ENCODE assay signal across 30 cellular contexts in genomic region chr12:17110316-17110715, GRCh38.
"Had no signal": no experiment of that assay in that cellular context is flagged by ENCODE, and none has a peak within 500 bp of the region (broad histone marks: within the 10 kb centered on the region; RNA-seq: fewer than 3 reads in every experiment).

No MANE protein-coding gene starts in this region.

- H3K27ac ChIP-seq: brain microvascular endothelial cell, coronary artery, dorsolateral prefrontal cortex, WERI-Rb-1 had no signal

- H3K27ac Mint-ChIP-seq: activated B cell treated with CpG ODN at 0.5 μM for 24 hours; activated CD8-positive, alpha-beta T cell treated with anti-CD3 and anti-CD28 coated beads for 36 hours; activated naive CD8-positive, alpha-beta T cell; activated T-helper 17 cell treated with anti-CD3 and anti-CD28 coated beads, Interleukin-2, amount 50 U/mL, for 72 hours; dendritic cell treated with granulocyte-macrophage colony-stimulating factor and Interleukin-4, amounts not matched to agents 40 ng/mL and 50 ng/mL, for 4 days; endodermal cell; T-helper 17 cell; T-helper 2 cell treated with Interferon-gamma antibody and Interleukin-4, amounts not matched to agents 5 μg/mL and 100 μg/mL, for 36 hours had no signal

- H3K4me3 ChIP-seq: coronary artery, dorsolateral prefrontal cortex had no signal

- H3K27me3 Mint-ChIP-seq: activated B cell treated with CpG ODN at 0.5 μM for 24 hours; activated CD8-positive, alpha-beta T cell treated with anti-CD3 and anti-CD28 coated beads for 36 hours; activated naive CD8-positive, alpha-beta T cell; activated T-helper 17 cell treated with anti-CD3 and anti-CD28 coated beads, Interleukin-2, amount 50 U/mL, for 72 hours; central memory CD8-positive, alpha-beta T cell; dendritic cell treated with granulocyte-macrophage colony-stimulating factor and Interleukin-4, amounts not matched to agents 40 ng/mL and 50 ng/mL, for 4 days; T-helper 17 cell had no signal

- H3K4me3 Mint-ChIP-seq: activated B cell treated with CpG ODN at 0.5 μM for 24 hours; activated CD8-positive, alpha-beta T cell treated with anti-CD3 and anti-CD28 coated beads for 36 hours; activated naive CD8-positive, alpha-beta T cell; activated T-cell treated with anti-CD3 and anti-CD28 coated beads, Interleukin-2, amount 50 U/mL, for 4 hours; activated T-helper 17 cell treated with anti-CD3 and anti-CD28 coated beads, Interleukin-2, amount 50 U/mL, for 72 hours; central memory CD8-positive, alpha-beta T cell; dendritic cell treated with granulocyte-macrophage colony-stimulating factor and Interleukin-4, amounts not matched to agents 40 ng/mL and 50 ng/mL, for 4 days; endodermal cell; T-helper 17 cell; T-helper 2 cell treated with Interferon-gamma antibody and Interleukin-4, amounts not matched to agents 5 μg/mL and 100 μg/mL, for 36 hours had no signal

- H3K27me3 ChIP-seq: brain microvascular endothelial cell, dorsolateral prefrontal cortex had no signal

- H3K36me3 ChIP-seq: brain microvascular endothelial cell, WERI-Rb-1 had no signal

- H3K4me1 Mint-ChIP-seq: activated B cell treated with CpG ODN at 0.5 μM for 24 hours; activated T-helper 17 cell treated with anti-CD3 and anti-CD28 coated beads, Interleukin-2, amount 50 U/mL, for 72 hours; central memory CD8-positive, alpha-beta T cell; endodermal cell; T-helper 17 cell had no signal

- DNase-seq: activated B cell treated with CpG ODN at 0.5 μM for 24 hours; activated CD4-positive, alpha-beta T cell treated with anti-CD3 and anti-CD28 coated beads for 48 hours; activated CD4-positive, alpha-beta T cell treated with anti-CD3 and anti-CD28 coated beads, Interleukin-2, amount 50 U/mL, for 1 hour; activated CD4-positive, alpha-beta T cell treated with anti-CD3 and anti-CD28 coated beads, Interleukin-2, amount 50 U/mL, for 48 hours; activated CD8-positive, alpha-beta memory T cell treated with anti-CD3 and anti-CD28 coated beads for 24 hours; activated CD8-positive, alpha-beta T cell treated with anti-CD3 and anti-CD28 coated beads for 36 hours; activated effector memory CD4-positive, alpha-beta T cell treated with Interleukin-2 at 50 U/mL for 16 hours; activated gamma-delta T cell treated with Interleukin-2 at 50 U/mL for 16 hours; activated naive CD4-positive, alpha-beta T cell treated with anti-CD3 and anti-CD28 coated beads, Interleukin-2, amount 50 U/mL, for 16 hours; activated naive CD4-positive, alpha-beta T cell treated with Interleukin-2 at 50 U/mL for 16 hours; activated T-cell treated with anti-CD3 and anti-CD28 coated beads, Interleukin-2, amount 50 U/mL, for 4 hours; amniotic stem cell; anterior cingulate cortex; brain microvascular endothelial cell; dorsolateral prefrontal cortex; effector memory CD4-positive, alpha-beta T cell; endodermal cell; foreskin fibroblast; head of caudate nucleus; T-helper 17 cell; T1000; WERI-Rb-1 had no signal

- H3K36me3 Mint-ChIP-seq: activated naive CD8-positive, alpha-beta T cell had no signal

- ATAC-seq: activated CD4-positive, CD25-positive, alpha-beta regulatory T cell treated with anti-CD3 and anti-CD28 coated beads, Interleukin-2, amount 50 U/mL, for 24 hours; activated CD8-positive, alpha-beta T cell treated with anti-CD3 and anti-CD28 coated beads for 36 hours; activated T-cell treated with anti-CD3 and anti-CD28 coated beads, Interleukin-2, amount 50 U/mL, for 4 hours; activated T-helper 17 cell treated with anti-CD3 and anti-CD28 coated beads, Interleukin-2, amount 50 U/mL, for 72 hours; esophagus mucosa; T-helper 17 cell had no signal
